ENCODE assay signal across 8 cellular contexts in genomic region chr5:142644640-142645361, GRCh38. TPM values are rescaled to one million over a fixed set of nuclear protein-coding genes. Genes with fewer than 3 reads are reported as not detected.
DNase-seq lines count a peak whose midpoint lies in the region; ATAC-seq and TF ChIP-seq lines count a peak whose summit lies in the region.

No MANE protein-coding gene starts in this region.

- H3K27ac ChIP-seq in tibial artery = peak overlapping the region; percentile 68 to 75

- H3K4me3 ChIP-seq in astrocyte of the cerebellum (ENCODE audit: low read depth, low read length) (no peak overlapping the region), tibial artery (peak overlapping the region; percentile 23 to 33)

- H3K9me3 ChIP-seq in tibial artery = no peaks in the 10 kb centered on the region

- no peak overlapping the region for H3K27ac Mint-ChIP-seq in stimulated activated naive B cell treated with anti-CD40 and anti-IgM and Interleukin-4, amounts not matched to agents 10 μg/mL and 1 μg/mL and 100 μg/mL, for 72 hours

- no peak for TF ChIP-seq CTCF in astrocyte of the cerebellum (IDR thresholded peaks at IDR 0.05; ENCODE audit: low read depth, low read length, missing control alignments)
- TF ChIP-seq CTCF in tibial artery (IDR thresholded peaks at IDR 0.05) = no peak
- TF ChIP-seq CTCF in GM10266 (IDR thresholded peaks at IDR 0.05; ENCODE audit: control insufficient read depth, insufficient read depth, low read depth, missing control alignments) = no peak

- H3K27me3 ChIP-seq in tibial artery = no peaks in the 10 kb centered on the region

- H3K4me1 ChIP-seq in tibial artery = peaks cover 0 to 32% (median 12%) of the 10 kb centered on the region in 4 donors

- peaks cover 0 to 6% of the 10 kb centered on the region in 2 donors for H3K27me3 Mint-ChIP-seq in stimulated activated naive B cell treated with anti-CD40 and anti-IgM and Interleukin-4, amounts not matched to agents 10 μg/mL and 1 μg/mL and 100 μg/mL, for 72 hours

- no peaks in the 10 kb centered on the region for H3K9me3 Mint-ChIP-seq in stimulated activated naive B cell treated with anti-CD40 and anti-IgM and Interleukin-4, amounts not matched to agents 10 μg/mL and 1 μg/mL and 100 μg/mL, for 72 hours

- no peak for ATAC-seq in stimulated activated naive B cell treated with anti-CD40 and anti-IgM and Interleukin-4, amounts not matched to agents 10 μg/mL and 1 μg/mL and 100 μg/mL, for 72 hours (replicated peaks)

- no peaks in the 10 kb centered on the region for H3K36me3 ChIP-seq in tibial artery

- no peak overlapping the region for H3K4me3 Mint-ChIP-seq in stimulated activated naive B cell treated with anti-CD40 and anti-IgM and Interleukin-4, amounts not matched to agents 10 μg/mL and 1 μg/mL and 100 μg/mL, for 72 hours

- H3K4me1 Mint-ChIP-seq in stimulated activated naive B cell treated with anti-CD40 and anti-IgM and Interleukin-4, amounts not matched to agents 10 μg/mL and 1 μg/mL and 100 μg/mL, for 72 hours = no peaks in the 10 kb centered on the region

- in situ Hi-C loops in astrocyte of the cerebellum (cut with HindIII; ENCODE audit: low sequenced_read_pairs) = no loop called here

- no peaks in the 10 kb centered on the region for H3K36me3 Mint-ChIP-seq in stimulated activated naive B cell treated with anti-CD40 and anti-IgM and Interleukin-4, amounts not matched to agents 10 μg/mL and 1 μg/mL and 100 μg/mL, for 72 hours

- intact Hi-C loops in tibial artery (cut with DNase I; ENCODE audit: low total_unique reads) = no loop called here

- DNase-seq in HT-29 (ENCODE audit: low spot score) (peak; percentile 47), astrocyte of the cerebellum (ENCODE audit: low read depth) (peak; percentile 96), iPS-NIHi7 (ENCODE audit: extremely low spot score) (peak; percentile 42), tibial artery (peak in 1 of 2 donors; percentile 80), NCI-H748 treated with DMSO at 0.1 percent for 48 hours (lab: John Stamatoyannopoulos, UW) (no peak), GM10266 (ENCODE audit: extremely low spot score) (no peak)
- DNase-seq in effector CD4-positive, alpha-beta T cell = no peak
- DNase-seq in stimulated activated naive B cell treated with anti-CD40 and anti-IgM and Interleukin-4, amounts not matched to agents 10 μg/mL and 1 μg/mL and 100 μg/mL, for 72 hours = no peak

RNA-seq across cellular contexts. Expression of gene FGF1, which starts 41.1 kb away (rescaled TPM):
- not detected in 2 replicates for total RNA-seq in HT-29 (2014; rRNA removed; shearing (Covaris generic))

Comparison
In these comparisons a context has a peak if more than half of its experiments do, and no peak if none do; other contexts are left out.
1. DNase-seq: peak in HT-29 (single experiment), astrocyte of the cerebellum (single experiment) and iPS-NIHi7 (single experiment); none in effector CD4-positive, alpha-beta T cell (single experiment), NCI-H748 treated with DMSO at 0.1 percent for 48 hours (single experiment), stimulated activated naive B cell treated with anti-CD40 and anti-IgM and Interleukin-4, amounts not matched to agents 10 μg/mL and 1 μg/mL and 100 μg/mL, for 72 hours (single experiment) and GM10266 (single experiment).